Comparison of ENCODE assay signal across 24 cellular contexts in the genomic region with DNA sequence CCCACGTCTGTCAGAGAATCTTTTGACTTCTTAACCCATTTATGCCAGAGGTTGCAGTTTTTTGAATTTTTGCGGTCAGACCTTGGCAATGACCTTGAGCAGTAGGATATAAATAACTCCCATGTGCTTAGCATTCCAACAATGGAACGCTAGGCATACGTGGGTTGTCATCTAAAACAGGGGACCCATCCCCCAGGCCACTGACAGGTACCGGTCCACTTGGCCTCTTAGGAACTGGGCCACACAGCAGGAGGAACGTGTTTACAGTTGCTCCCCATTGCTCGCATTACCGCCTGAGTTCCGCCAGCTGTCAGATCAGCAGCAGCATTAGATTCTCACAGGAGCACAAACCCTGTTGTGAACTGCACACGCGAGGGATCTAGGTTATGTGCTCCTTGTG.
DNase-seq lines count a peak whose midpoint lies in the region; ATAC-seq and TF ChIP-seq lines count a peak whose summit lies in the region.
"Had no signal": no experiment of that assay in that cellular context is flagged by ENCODE, and none has a peak within 500 bp of the region (broad histone marks: within the 10 kb centered on the region; RNA-seq: fewer than 3 reads in every experiment).

No MANE protein-coding gene starts in this region.

- intact Hi-C loops in left ventricle myocardium superior (cut with micrococcal nuclease) = no loop called here
- intact Hi-C loops in spleen (cut with DNase I; ENCODE audit: low total_unique reads) = no loop called here

- WGBS in spleen, 5 donors = 67 to 78% (median 76%) methylated on average over 7 to 11 of the region's 11 CpGs

- H3K9me3 ChIP-seq in spleen = no peaks in the 10 kb centered on the region

- TF ChIP-seq POLR2A in spleen (IDR thresholded peaks at IDR 0.05) = no peak

- no peak for TF ChIP-seq CTCF in spleen (IDR thresholded peaks at IDR 0.05 in 8 of 11, conservative IDR thresholded peaks at IDR 0.05 in 3 of 11)

- H3K4me3 ChIP-seq in spleen = no peak overlapping the region
- H3K4me3 ChIP-seq: GM23248 had no signal

- peaks cover 0 to 48% (median 0%) of the 10 kb centered on the region in 6 donors for H3K36me3 ChIP-seq in spleen

- peaks cover 7 to 54% (median 32%) of the 10 kb centered on the region in 6 donors for H3K4me1 ChIP-seq in spleen

- ATAC-seq in left ventricle myocardium superior = peak; percentile 65
- ATAC-seq in HG03045 (IDR thresholded peaks at IDR 0.05; ENCODE audit: unreplicated experiment) = no peak
- ATAC-seq: activated CD4-positive, CD25-positive, alpha-beta regulatory T cell treated with anti-CD3 and anti-CD28 coated beads, Interleukin-2, amount 50 U/mL, for 24 hours; activated T-cell treated with anti-CD3 and anti-CD28 coated beads, Interleukin-2, amount 50 U/mL, for 4 hours; sciatic nerve; stimulated activated memory B cell treated with anti-CD40 and anti-IgM and Interleukin-4, amounts not matched to agents 10 μg/mL and 1 μg/mL and 100 μg/mL, for 72 hours had no signal

- peak overlapping the region in 1 of 8 donors; percentile 10 for H3K27ac ChIP-seq in spleen
- H3K27ac ChIP-seq: GM23248 had no signal

- DNase-seq in LHCN-M2 (ENCODE audit: low read depth) (peak; percentile 47), amniotic epithelial cell (ENCODE audit: low read depth) (peak; percentile 82), left ventricle myocardium superior (no peak), spleen (peak; percentile 56), NCI-H187 (lab: John Stamatoyannopoulos, UW) (no peak), DMS114 treated with DMSO at 0.1 percent for 48 hours (lab: John Stamatoyannopoulos, UW; ENCODE audit: unreplicated experiment) (no peak)
- DNase-seq: activated CD8-positive, alpha-beta memory T cell treated with anti-CD3 and anti-CD28 coated beads for 24 hours; activated naive CD4-positive, alpha-beta T cell treated with anti-CD3 and anti-CD28 coated beads, Interleukin-2, amount 10 ng/mL, durations not matched to agents 7 days and 5 days; activated T-cell treated with anti-CD3 and anti-CD28 coated beads, Interleukin-2, amount 50 U/mL, for 4 hours; DMS79 treated with DMSO at 0.1 percent for 48 hours; endodermal cell; GM23248; hypothalamus; islet precursor cell; Karpas-422; mammary epithelial cell; NCI-H1105; NCI-H2081 treated with DMSO at 0.1 percent for 48 hours; NCI-H510A; occipital lobe had no signal

- H3K27me3 ChIP-seq in spleen (replicated peaks in 1 of 7) = no peaks in the 10 kb centered on the region

Comparison
In these comparisons a context has a peak if more than half of its experiments do, and no peak if none do; other contexts are left out.
1. DNase-seq: peak in LHCN-M2 (single experiment), amniotic epithelial cell (single experiment) and spleen (single experiment); none in left ventricle myocardium superior (single experiment), NCI-H187 (0 of 2) and DMS114 treated with DMSO at 0.1 percent for 48 hours (single experiment).